In the genomic region with DNA sequence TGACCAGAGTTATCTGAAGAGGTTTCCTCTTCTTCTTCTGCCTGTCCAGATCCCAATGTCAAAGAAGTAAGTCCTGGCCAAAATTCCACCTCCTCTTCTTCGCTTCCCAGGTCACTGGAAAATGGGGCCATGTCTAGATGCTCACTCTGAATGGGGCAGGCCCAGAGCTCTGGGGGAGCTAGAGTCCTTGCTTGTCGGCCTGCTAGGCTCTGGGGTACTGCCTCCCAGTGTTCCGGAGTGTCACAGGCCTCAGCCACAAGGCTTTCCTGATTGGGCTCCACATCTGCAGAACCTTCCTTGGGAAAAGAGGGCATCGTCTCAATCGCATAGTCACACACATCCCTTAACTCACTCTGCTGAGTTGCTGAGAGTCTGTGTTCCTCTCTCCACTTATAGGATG, we compare ENCODE assay signal across 7 cellular contexts. TPM values are rescaled to one million over a fixed set of nuclear protein-coding genes. Genes with fewer than 3 reads are reported as not detected.
"Had no signal": no experiment of that assay in that cellular context is flagged by ENCODE, and none has a peak within 500 bp of the region (broad histone marks: within the 10 kb centered on the region; RNA-seq: fewer than 3 reads in every experiment).

No MANE protein-coding gene starts in this region.

RNA-seq across cellular contexts. Expression of gene OR2A42, which starts 51.6 kb away (rescaled TPM):
- total RNA-seq: temporal lobe, testis, tibial nerve, transverse colon, upper lobe of right lung, vagina had no signal
- polyA plus RNA-seq: stomach had no signal
